34 cellular contexts compared by ENCODE assay signal in the genomic region with DNA sequence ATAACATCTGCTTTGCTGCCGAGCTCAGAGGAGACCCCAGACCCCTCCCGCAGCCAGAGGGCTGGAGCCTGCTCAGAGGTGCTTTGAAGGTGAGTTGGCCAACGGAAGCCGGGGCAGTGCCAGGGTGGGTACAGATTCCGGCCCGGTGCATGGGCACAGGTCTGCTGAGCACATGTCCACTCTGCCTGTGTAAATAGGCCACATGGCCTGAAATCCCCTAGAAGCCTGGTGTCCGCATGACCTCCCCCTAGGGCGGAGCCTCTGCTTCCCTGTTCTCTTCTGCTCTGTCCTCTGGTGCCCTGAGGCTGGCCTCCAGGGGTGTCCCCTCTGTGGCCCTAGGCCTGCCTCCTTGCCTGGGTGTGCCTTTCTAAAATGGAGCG. TPM values are rescaled to one million over a fixed set of nuclear protein-coding genes. Genes with fewer than 3 reads are reported as not detected.
DNase-seq lines count a peak whose midpoint lies in the region; ATAC-seq, FAIRE-seq and TF ChIP-seq lines count a peak whose summit lies in the region.
"Had no signal": no experiment of that assay in that cellular context is flagged by ENCODE, and none has a peak within 500 bp of the region (broad histone marks: within the 10 kb centered on the region; RNA-seq: fewer than 3 reads in every experiment).

No MANE protein-coding gene starts in this region.

- peaks cover 4 to 22% of the 10 kb centered on the region in 2 experiments; a peak in 3 of 5 replicates for H3K36me3 ChIP-seq in HepG2 (replicated peaks in 1 of 2; ENCODE audit: control insufficient read depth in 1 of 2, insufficient read depth in 2 of 2, low read length in 2 of 2)
- H3K36me3 ChIP-seq: colonic mucosa had no signal

- peak overlapping the region; percentile 100 for H3K4me2 ChIP-seq in HepG2 (ENCODE audit: low read depth, low read length)

- CTCF ChIA-PET in HepG2 (lab: Yijun Ruan, JAX; ENCODE audit: low intra/inter-chr PET ratio, low total read pairs), result no interaction called here
- CTCF ChIA-PET in activated CD8-positive, alpha-beta T cell treated with anti-CD3 and anti-CD28 coated beads, Interleukin-2, amount 10 ng/mL, durations not matched to agents 7 days and 5 days (lab: Charles Lee), result no interaction called here

- H2AFZ ChIP-seq in HepG2 (ENCODE audit: low read length), result no peak overlapping the region
- H2AFZ ChIP-seq: parathyroid adenoma had no signal

- POLR2A ChIA-PET in HepG2 (lab: Yijun Ruan, JAX), result interaction anchor here (1.5 kb wide), 1 partner anchor 10 kb away, joined by 5 read pairs; no protein-coding TSS in a partner anchor
- POLR2A ChIA-PET in activated CD8-positive, alpha-beta T cell treated with anti-CD3 and anti-CD28 coated beads, Interleukin-2, amount 10 ng/mL, durations not matched to agents 7 days and 5 days (lab: Charles Lee), result interaction anchor here (0.8 kb wide), 1 partner anchor 131 kb away, joined by 4 read pairs; no protein-coding TSS in a partner anchor

- H3K9me3 Mint-ChIP-seq in activated CD8-positive, alpha-beta T cell treated with anti-CD3 and anti-CD28 coated beads, Interleukin-2, amount 10 ng/mL, durations not matched to agents 7 days and 5 days (ENCODE audit: insufficient read depth), result no peaks in the 10 kb centered on the region
- H3K9me3 Mint-ChIP-seq: activated CD4-positive, alpha-beta memory T cell treated with anti-CD3 and anti-CD28 coated beads for 36 hours; activated T-helper 2 cell treated with anti-CD3 and anti-CD28 coated beads, Interferon-gamma antibody, Interleukin-2, Interleukin-4, amounts not matched to agents 10 μg/mL and 5 μg/mL and 100 μg/mL, durations not matched to agents 14 hours and 24 hours and 36 hours; CD14-positive monocyte; neural crest cell; T-helper 1 cell treated with Interleukin-12 subunit alpha and Interleukin-12 subunit beta and Interleukin-4 antibody, amounts not matched to agents 30 μg/mL and 1 μg/mL, for 36 hours had no signal

- TF ChIP-seq POLR2A in HepG2 (IDR thresholded peaks at IDR 0.05; ENCODE audit: insufficient read depth in 1 of 2, low read depth in 2 of 2, low read length in 2 of 2) (peak in 1 of 2 experiments; percentile 36; a peak in 1 of 4 replicates), GM12891 (IDR thresholded peaks at IDR 0.05; ENCODE audit: low read depth, low read length) (no peak)

- no peaks in the 10 kb centered on the region; the same call in 1 of the 2 replicates for H4K20me1 ChIP-seq in HepG2 (ENCODE audit: insufficient read depth, low read length)

- H3K4me1 ChIP-seq in HepG2 (ENCODE audit: insufficient read depth, low read length), result peaks cover 65% of the 10 kb centered on the region

- TF ChIP-seq CTCF in VCaP (conservative IDR thresholded peaks at IDR 0.05) (no peak), HepG2 (CRISPR knock-in tag; IDR thresholded peaks at IDR 0.05) (no peak)

- peak overlapping the region; percentile 75 for H3K9ac ChIP-seq in HepG2 (ENCODE audit: insufficient read depth, low read depth, low read length)
- H3K9ac ChIP-seq: parathyroid adenoma had no signal

- TF ChIP-seq RAD21 in HepG2 (CRISPR knock-in tag; IDR thresholded peaks at IDR 0.05), result no peak

- ATAC-seq in left ventricle myocardium superior (no peak), HepG2 (no peak)
- ATAC-seq in activated CD8-positive, alpha-beta T cell treated with anti-CD3 and anti-CD28 coated beads, Interleukin-2, amount 10 ng/mL, durations not matched to agents 7 days and 5 days, result no peak
- ATAC-seq: left colon had no signal

- H3K79me2 ChIP-seq in HepG2 (ENCODE audit: insufficient read depth, low read length), result peaks cover 12% of the 10 kb centered on the region
- H3K79me2 ChIP-seq: parathyroid adenoma had no signal

- no peaks in the 10 kb centered on the region for H3K9me3 ChIP-seq in HepG2 (ENCODE audit: low read length)
- H3K9me3 ChIP-seq: colonic mucosa, MG63, stomach, vagina had no signal

- no CpG with 5 or more reads among the region's 9 CpGs for WGBS in HepG2 (ENCODE audit: low lambda C conversion rate)

- no peak overlapping the region for H3K4me3 Mint-ChIP-seq in activated CD8-positive, alpha-beta T cell treated with anti-CD3 and anti-CD28 coated beads, Interleukin-2, amount 10 ng/mL, durations not matched to agents 7 days and 5 days
- H3K4me3 Mint-ChIP-seq: activated CD4-positive, alpha-beta memory T cell treated with anti-CD3 and anti-CD28 coated beads for 36 hours; CD14-positive monocyte; neural crest cell; T-helper 1 cell treated with Interleukin-12 subunit alpha and Interleukin-12 subunit beta and Interleukin-4 antibody, amounts not matched to agents 30 μg/mL and 1 μg/mL, for 36 hours had no signal

- no peak overlapping the region for H3K4me3 ChIP-seq in HepG2 (replicated peaks in 1 of 3; ENCODE audit: insufficient read depth in 1 of 3, low read depth in 2 of 3, low read length in 3 of 3)
- H3K4me3 ChIP-seq: colonic mucosa, MG63, SK-N-MC, stomach, vagina had no signal

- FAIRE-seq in HepG2 (lab: Jason Lieb, UNC) (no peak), GM12891 (lab: Jason Lieb, UNC) (no peak)
- FAIRE-seq: TTC549 had no signal

- H3K27ac ChIP-seq in VCaP (peak overlapping the region; percentile 99; the same call in 1 of the 2 replicates), HepG2 (ENCODE audit: extremely low read length, insufficient read depth, low read length) (peak overlapping the region; percentile 99)
- H3K27ac ChIP-seq: colonic mucosa, parathyroid adenoma, vagina had no signal

- TF ChIP-seq EP300 in HepG2 (IDR thresholded peaks at IDR 0.05; ENCODE audit: low read depth in 2 of 2, low read length in 2 of 2) (no peak), HepG2 (CRISPR knock-in tag; IDR thresholded peaks at IDR 0.05; ENCODE audit: borderline replicate concordance) (no peak)

- no peaks in the 10 kb centered on the region for H3K27me3 Mint-ChIP-seq in activated CD8-positive, alpha-beta T cell treated with anti-CD3 and anti-CD28 coated beads, Interleukin-2, amount 10 ng/mL, durations not matched to agents 7 days and 5 days (ENCODE audit: low read depth)
- H3K27me3 Mint-ChIP-seq: activated CD4-positive, alpha-beta memory T cell treated with anti-CD3 and anti-CD28 coated beads for 36 hours had no signal

- peaks cover 5% of the 10 kb centered on the region for H3K36me3 Mint-ChIP-seq in activated CD8-positive, alpha-beta T cell treated with anti-CD3 and anti-CD28 coated beads, Interleukin-2, amount 10 ng/mL, durations not matched to agents 7 days and 5 days (ENCODE audit: low read depth)
- H3K36me3 Mint-ChIP-seq: activated CD4-positive, alpha-beta memory T cell treated with anti-CD3 and anti-CD28 coated beads for 36 hours had no signal

- intact Hi-C loops in left ventricle myocardium superior (cut with micrococcal nuclease) (no loop called here), cardiac septum (cut with DNase I) (no loop called here), HepG2 (cut with micrococcal nuclease; ENCODE audit: unreplicated experiment) (no loop called here)

- DNase-seq in left ventricle myocardium superior (peak; percentile 29), cardiac septum (ENCODE audit: low spot score) (no peak), HepG2 (ENCODE audit: low spot score) (no peak), GM12891 (ENCODE audit: insufficient read length, low spot score) (no peak), GM19238 (ENCODE audit: insufficient read length, low spot score) (no peak), NCI-H1092 (lab: John Stamatoyannopoulos, UW) (no peak)
- DNase-seq in activated CD8-positive, alpha-beta T cell treated with anti-CD3 and anti-CD28 coated beads, Interleukin-2, amount 10 ng/mL, durations not matched to agents 7 days and 5 days, result no peak
- DNase-seq: ACHN; activated CD4-positive, alpha-beta memory T cell treated with anti-CD3 and anti-CD28 coated beads for 36 hours; activated CD4-positive, CD25-positive, alpha-beta regulatory T cell treated with anti-CD3 and anti-CD28 coated beads, Interleukin-2, amount 50 U/mL, for 72 hours; activated naive CD4-positive, alpha-beta T cell treated with anti-CD3 and anti-CD28 coated beads, Interleukin-2, amount 50 U/mL, for 16 hours; anterior cingulate cortex; Calu3; colonic mucosa; DND-41; effector memory CD4-positive, alpha-beta T cell; hypothalamus; KG1; left colon; mesendoderm; MG63; NCI-H2029; NCI-H510A treated with DMSO at 0.1 percent for 48 hours; stimulated activated CD4-positive, alpha-beta T cell treated with anti-CD3 and anti-CD28 coated beads, Interleukin-2, amount 100 ng/mL, for 48 hours; stomach had no signal

- no peaks in the 10 kb centered on the region for H3K27me3 ChIP-seq in HepG2 (ENCODE audit: control insufficient read depth in 1 of 2, insufficient read depth in 2 of 2, low read length in 2 of 2)
- H3K27me3 ChIP-seq: colonic mucosa, MG63, stomach, vagina had no signal

- in situ Hi-C loops in HepG2 (cut with HindIII; ENCODE audit: extremely low pct_ligation_motif_present, low pct_unique_long_range_greater_than_20kb), result no loop called here

- BruUV-seq in HepG2 (replicated peaks; lab: Mats Ljungman, UMichigan), result no TSS peak

- H3K4me1 Mint-ChIP-seq in activated CD8-positive, alpha-beta T cell treated with anti-CD3 and anti-CD28 coated beads, Interleukin-2, amount 10 ng/mL, durations not matched to agents 7 days and 5 days (ENCODE audit: low read depth), result peaks cover 14% of the 10 kb centered on the region

- H3K27ac Mint-ChIP-seq in activated CD8-positive, alpha-beta T cell treated with anti-CD3 and anti-CD28 coated beads, Interleukin-2, amount 10 ng/mL, durations not matched to agents 7 days and 5 days, result no peak overlapping the region
- H3K27ac Mint-ChIP-seq: activated CD4-positive, alpha-beta memory T cell treated with anti-CD3 and anti-CD28 coated beads for 36 hours had no signal

RNA-seq across cellular contexts. Expression of a gene that starts 19.6 kb away (rescaled TPM):
- total RNA-seq in left ventricle myocardium superior (42.4 TPM), cardiac septum (33.3 TPM), HepG2 (2016; rRNA removed; fragmentation: Illumina TruSeq; extraction: Trizol) (16.4 and 18.6 TPM in 2 replicates)
- total RNA-seq in HepG2 (2016; cell fraction: cytosol; rRNA removed; fragmentation: Illumina TruSeq; extraction: Trizol; ENCODE audit: low read depth), result 4.6 and 5.3 TPM in 2 replicates
- total RNA-seq in HepG2 (2016; cell fraction: insoluble cytoplasmic fraction; rRNA removed; fragmentation: Illumina TruSeq; extraction: Trizol), result 16.6 and 20.5 TPM in 2 replicates
- total RNA-seq in HepG2 (2016; cell fraction: membrane; rRNA removed; fragmentation: Illumina TruSeq; extraction: Trizol), result 7.4 and 8.1 TPM in 2 replicates
- 17.3 and 19.7 TPM in 2 replicates for total RNA-seq in HepG2 (2016; cell fraction: nucleus; rRNA removed; fragmentation: Illumina TruSeq; extraction: Trizol)
- polyA plus RNA-seq in HepG2 (2011; rRNA removed), result 17.5 and 23.4 TPM in 2 replicates
- 11.8 and 19.6 TPM in 2 replicates for polyA plus RNA-seq in HepG2 (2011; cell fraction: cytosol; rRNA removed)
- polyA plus RNA-seq in HepG2 (2011; cell fraction: nucleus; rRNA removed), result 74.7 and 94.3 TPM in 2 replicates
- polyA plus RNA-seq in HepG2 (2012), result 11.2 and 13.2 TPM in 2 replicates
- polyA plus RNA-seq in HepG2 (2016; cell fraction: cytosol; fragmentation: Illumina TruSeq; extraction: Trizol; ENCODE audit: low read depth), result 3.6 and 4.0 TPM in 2 replicates
- polyA plus RNA-seq in HepG2 (2016; cell fraction: insoluble cytoplasmic fraction; fragmentation: Illumina TruSeq; extraction: Trizol; ENCODE audit: low read depth), result 17.8 and 20.1 TPM in 2 replicates
- 5.9 and 6.5 TPM in 2 replicates for polyA plus RNA-seq in HepG2 (2016; cell fraction: membrane; fragmentation: Illumina TruSeq; extraction: Trizol; ENCODE audit: low read depth)
- 34.4 and 34.7 TPM in 2 replicates for polyA plus RNA-seq in HepG2 (2016; cell fraction: nucleus; fragmentation: Illumina TruSeq; extraction: Trizol; ENCODE audit: insufficient read depth, low read depth)
- polyA minus RNA-seq in HepG2 (2011; rRNA and poly(A)+ RNA removed; ENCODE audit: low replicate concordance), result 28.2 and 29.9 TPM in 2 replicates
- polyA minus RNA-seq in HepG2 (2011; cell fraction: cytosol; rRNA and poly(A)+ RNA removed), result 10.6 and 12.9 TPM in 2 replicates
- 24.5 and 27.3 TPM in 2 replicates for polyA minus RNA-seq in HepG2 (2011; cell fraction: nucleus; rRNA and poly(A)+ RNA removed)
- polyA plus RNA-seq in GM12891 (2012; ENCODE audit: low read depth, missing spikeins), result 13.3 TPM
- total RNA-seq in activated CD8-positive, alpha-beta T cell treated with anti-CD3 and anti-CD28 coated beads, Interleukin-2, amount 10 ng/mL, durations not matched to agents 7 days and 5 days, result 10 to 100 TPM; 16.1 to 19.3 TPM

RNA-seq across cellular contexts. Expression of a gene that starts 19.6 kb away (rescaled TPM):
- total RNA-seq in left ventricle myocardium superior (83.4 TPM), cardiac septum (97.1 TPM), HepG2 (2016; rRNA removed; fragmentation: Illumina TruSeq; extraction: Trizol) (144 and 162 TPM in 2 replicates)
- total RNA-seq in HepG2 (2016; cell fraction: cytosol; rRNA removed; fragmentation: Illumina TruSeq; extraction: Trizol; ENCODE audit: low read depth), result 44.0 and 61.5 TPM in 2 replicates
- total RNA-seq in HepG2 (2016; cell fraction: insoluble cytoplasmic fraction; rRNA removed; fragmentation: Illumina TruSeq; extraction: Trizol), result 127 and 167 TPM in 2 replicates
- total RNA-seq in HepG2 (2016; cell fraction: membrane; rRNA removed; fragmentation: Illumina TruSeq; extraction: Trizol), result 60.4 and 90.3 TPM in 2 replicates
- total RNA-seq in HepG2 (2016; cell fraction: nucleus; rRNA removed; fragmentation: Illumina TruSeq; extraction: Trizol), result 92.2 and 95.4 TPM in 2 replicates
- 156 and 194 TPM in 2 replicates for polyA plus RNA-seq in HepG2 (2011; rRNA removed)
- 185 and 260 TPM in 2 replicates for polyA plus RNA-seq in HepG2 (2011; cell fraction: cytosol; rRNA removed)
- polyA plus RNA-seq in HepG2 (2011; cell fraction: nucleus; rRNA removed), result 192 TPM in 2 replicates
- polyA plus RNA-seq in HepG2 (2012), result 90.6 and 123 TPM in 2 replicates
- 59.9 and 87.6 TPM in 2 replicates for polyA plus RNA-seq in HepG2 (2016; cell fraction: cytosol; fragmentation: Illumina TruSeq; extraction: Trizol; ENCODE audit: low read depth)
- 139 and 159 TPM in 2 replicates for polyA plus RNA-seq in HepG2 (2016; cell fraction: insoluble cytoplasmic fraction; fragmentation: Illumina TruSeq; extraction: Trizol; ENCODE audit: low read depth)
- polyA plus RNA-seq in HepG2 (2016; cell fraction: membrane; fragmentation: Illumina TruSeq; extraction: Trizol; ENCODE audit: low read depth), result 62.3 and 85.6 TPM in 2 replicates
- polyA plus RNA-seq in HepG2 (2016; cell fraction: nucleus; fragmentation: Illumina TruSeq; extraction: Trizol; ENCODE audit: insufficient read depth, low read depth), result 155 and 158 TPM in 2 replicates
- polyA minus RNA-seq in HepG2 (2011; rRNA and poly(A)+ RNA removed; ENCODE audit: low replicate concordance), result 32.2 and 191 TPM in 2 replicates
- polyA minus RNA-seq in HepG2 (2011; cell fraction: cytosol; rRNA and poly(A)+ RNA removed), result 76.6 and 84.9 TPM in 2 replicates
- 33.6 and 36.1 TPM in 2 replicates for polyA minus RNA-seq in HepG2 (2011; cell fraction: nucleus; rRNA and poly(A)+ RNA removed)
- polyA plus RNA-seq in GM12891 (2012; ENCODE audit: low read depth, missing spikeins), result 69.5 TPM
- total RNA-seq in activated CD8-positive, alpha-beta T cell treated with anti-CD3 and anti-CD28 coated beads, Interleukin-2, amount 10 ng/mL, durations not matched to agents 7 days and 5 days, result 10 to 100 TPM; 92.8 to 97.1 TPM

RNA-seq across cellular contexts. Expression of a gene that starts 55.4 kb away (rescaled TPM):
- 26.8 TPM for total RNA-seq in left ventricle myocardium superior
- 46.8 TPM for total RNA-seq in cardiac septum
- total RNA-seq in HepG2 (2016; rRNA removed; fragmentation: Illumina TruSeq; extraction: Trizol), result 10.4 and 17.7 TPM in 2 replicates
- total RNA-seq in HepG2 (2016; cell fraction: cytosol; rRNA removed; fragmentation: Illumina TruSeq; extraction: Trizol; ENCODE audit: low read depth), result 3.9 and 4.0 TPM in 2 replicates
- total RNA-seq in HepG2 (2016; cell fraction: insoluble cytoplasmic fraction; rRNA removed; fragmentation: Illumina TruSeq; extraction: Trizol), result 8.1 and 18.0 TPM in 2 replicates
- 3.8 and 4.0 TPM in 2 replicates for total RNA-seq in HepG2 (2016; cell fraction: membrane; rRNA removed; fragmentation: Illumina TruSeq; extraction: Trizol)
- 20.2 and 20.4 TPM in 2 replicates for total RNA-seq in HepG2 (2016; cell fraction: nucleus; rRNA removed; fragmentation: Illumina TruSeq; extraction: Trizol)
- 16.4 and 23.8 TPM in 2 replicates for polyA plus RNA-seq in HepG2 (2011; rRNA removed)
- polyA plus RNA-seq in HepG2 (2011; cell fraction: cytosol; rRNA removed), result 8.4 and 13.1 TPM in 2 replicates
- polyA plus RNA-seq in HepG2 (2011; cell fraction: nucleus; rRNA removed), result 152 and 182 TPM in 2 replicates
- polyA plus RNA-seq in HepG2 (2012), result 11.1 and 12.4 TPM in 2 replicates
- 0.99 and 1.4 TPM in 2 replicates for polyA plus RNA-seq in HepG2 (2016; cell fraction: cytosol; fragmentation: Illumina TruSeq; extraction: Trizol; ENCODE audit: low read depth)
- polyA plus RNA-seq in HepG2 (2016; cell fraction: insoluble cytoplasmic fraction; fragmentation: Illumina TruSeq; extraction: Trizol; ENCODE audit: low read depth), result 8.5 and 10.9 TPM in 2 replicates
- polyA plus RNA-seq in HepG2 (2016; cell fraction: membrane; fragmentation: Illumina TruSeq; extraction: Trizol; ENCODE audit: low read depth), result 2.0 and 2.3 TPM in 2 replicates
- 42.2 and 48.6 TPM in 2 replicates for polyA plus RNA-seq in HepG2 (2016; cell fraction: nucleus; fragmentation: Illumina TruSeq; extraction: Trizol; ENCODE audit: insufficient read depth, low read depth)
- 1.2 and 26.6 TPM in 2 replicates for polyA minus RNA-seq in HepG2 (2011; rRNA and poly(A)+ RNA removed; ENCODE audit: low replicate concordance)
- polyA minus RNA-seq in HepG2 (2011; cell fraction: cytosol; rRNA and poly(A)+ RNA removed), result 9.2 and 12.0 TPM in 2 replicates
- polyA minus RNA-seq in HepG2 (2011; cell fraction: nucleus; rRNA and poly(A)+ RNA removed), result 28.6 and 29.7 TPM in 2 replicates
- polyA plus RNA-seq in GM12891 (2012; ENCODE audit: low read depth, missing spikeins), result 0.37 TPM
- total RNA-seq in activated CD8-positive, alpha-beta T cell treated with anti-CD3 and anti-CD28 coated beads, Interleukin-2, amount 10 ng/mL, durations not matched to agents 7 days and 5 days, result 1 to 10 TPM in 1 of 2 experiments, under 1 TPM in 1; 0.86 to 1.4 TPM

RNA-seq across cellular contexts. Expression of a gene that starts 59.7 kb away (rescaled TPM):
- total RNA-seq in left ventricle myocardium superior (71.5 TPM), cardiac septum (84.5 TPM), HepG2 (2016; rRNA removed; fragmentation: Illumina TruSeq; extraction: Trizol) (12.1 and 12.9 TPM in 2 replicates)
- total RNA-seq in HepG2 (2016; cell fraction: cytosol; rRNA removed; fragmentation: Illumina TruSeq; extraction: Trizol; ENCODE audit: low read depth), result 7.0 and 7.5 TPM in 2 replicates
- total RNA-seq in HepG2 (2016; cell fraction: insoluble cytoplasmic fraction; rRNA removed; fragmentation: Illumina TruSeq; extraction: Trizol), result 11.8 and 12.2 TPM in 2 replicates
- total RNA-seq in HepG2 (2016; cell fraction: membrane; rRNA removed; fragmentation: Illumina TruSeq; extraction: Trizol), result 17.5 and 20.9 TPM in 2 replicates
- total RNA-seq in HepG2 (2016; cell fraction: nucleus; rRNA removed; fragmentation: Illumina TruSeq; extraction: Trizol), result 7.2 and 10.6 TPM in 2 replicates
- 14.8 and 20.8 TPM in 2 replicates for polyA plus RNA-seq in HepG2 (2011; rRNA removed)
- 17.4 and 18.3 TPM in 2 replicates for polyA plus RNA-seq in HepG2 (2011; cell fraction: cytosol; rRNA removed)
- 24.2 and 25.5 TPM in 2 replicates for polyA plus RNA-seq in HepG2 (2011; cell fraction: nucleus; rRNA removed)
- 5.0 and 9.6 TPM in 2 replicates for polyA plus RNA-seq in HepG2 (2012)
- 8.1 TPM in 2 replicates for polyA plus RNA-seq in HepG2 (2016; cell fraction: cytosol; fragmentation: Illumina TruSeq; extraction: Trizol; ENCODE audit: low read depth)
- polyA plus RNA-seq in HepG2 (2016; cell fraction: insoluble cytoplasmic fraction; fragmentation: Illumina TruSeq; extraction: Trizol; ENCODE audit: low read depth), result 10.1 and 14.2 TPM in 2 replicates
- 14.1 and 15.1 TPM in 2 replicates for polyA plus RNA-seq in HepG2 (2016; cell fraction: membrane; fragmentation: Illumina TruSeq; extraction: Trizol; ENCODE audit: low read depth)
- polyA plus RNA-seq in HepG2 (2016; cell fraction: nucleus; fragmentation: Illumina TruSeq; extraction: Trizol; ENCODE audit: insufficient read depth, low read depth), result 17.4 and 18.4 TPM in 2 replicates
- polyA minus RNA-seq in HepG2 (2011; rRNA and poly(A)+ RNA removed; ENCODE audit: low replicate concordance), result 34.8 and 39.9 TPM in 2 replicates
- polyA minus RNA-seq in HepG2 (2011; cell fraction: cytosol; rRNA and poly(A)+ RNA removed), result 9.8 and 10.9 TPM in 2 replicates
- 8.9 and 9.0 TPM in 2 replicates for polyA minus RNA-seq in HepG2 (2011; cell fraction: nucleus; rRNA and poly(A)+ RNA removed)
- polyA plus RNA-seq in GM12891 (2012; ENCODE audit: low read depth, missing spikeins), result 11.5 TPM
- 10 to 100 TPM; 39.1 to 43.3 TPM for total RNA-seq in activated CD8-positive, alpha-beta T cell treated with anti-CD3 and anti-CD28 coated beads, Interleukin-2, amount 10 ng/mL, durations not matched to agents 7 days and 5 days
